ENCODE assay signal across 17 cellular contexts in genomic region chr11:17257200-17257599, GRCh38. TPM values are rescaled to one million over a fixed set of nuclear protein-coding genes. Genes with fewer than 3 reads are reported as not detected.
DNase-seq lines count a peak whose midpoint lies in the region; FAIRE-seq and TF ChIP-seq lines count a peak whose summit lies in the region.
"Had no signal": no experiment of that assay in that cellular context is flagged by ENCODE, and none has a peak within 500 bp of the region (broad histone marks: within the 10 kb centered on the region; RNA-seq: fewer than 3 reads in every experiment).

No MANE protein-coding gene starts in this region.

- CTCF ChIA-PET in PC-9 (lab: Charles Lee) (no interaction called here), endothelial cell of umbilical vein (lab: Charles Lee) (interaction anchor here (2.1 kb wide), 1 partner anchor 27 kb away, joined by 8 read pairs; no protein-coding TSS in a partner anchor)
- CTCF ChIA-PET in activated CD4-positive, alpha-beta memory T cell treated with anti-CD3 and anti-CD28 coated beads for 36 hours (lab: Charles Lee): interaction anchor here (0.7 kb wide), 1 partner anchor 276 kb away, joined by 3 read pairs; no protein-coding TSS in a partner anchor

- dilution Hi-C loops in endothelial cell of umbilical vein (cut with MboI; ENCODE audit: extremely low pct_ligation_motif_present, low sequenced_read_pairs): no loop called here

- intact Hi-C loops in PC-9 (cut with micrococcal nuclease; ENCODE audit: unreplicated experiment) (no loop called here), endothelial cell of umbilical vein (cut with micrococcal nuclease) (no loop called here)
- intact Hi-C loops in activated CD4-positive, alpha-beta memory T cell treated with anti-CD3 and anti-CD28 coated beads for 36 hours (cut with micrococcal nuclease): loop anchor here (2.0 kb wide), 1 partner anchor 94 kb away; the partner anchor contains the start of gene NCR3LG1

- H3K36me3 Mint-ChIP-seq in osteocyte (ENCODE audit: unreplicated experiment): no peaks in the 10 kb centered on the region
- no peaks in the 10 kb centered on the region for H3K36me3 Mint-ChIP-seq in activated CD4-positive, alpha-beta memory T cell treated with anti-CD3 and anti-CD28 coated beads for 36 hours
- H3K36me3 Mint-ChIP-seq: type B pancreatic cell had no signal

- H3K4me1 Mint-ChIP-seq in osteocyte (ENCODE audit: unreplicated experiment): peaks cover 12% of the 10 kb centered on the region
- H3K4me1 Mint-ChIP-seq in activated CD4-positive, alpha-beta memory T cell treated with anti-CD3 and anti-CD28 coated beads for 36 hours (ENCODE audit: low read depth): peaks cover 22% of the 10 kb centered on the region

- no peaks in the 10 kb centered on the region for H4K20me1 ChIP-seq in PC-9 (ENCODE audit: insufficient read depth)
- H4K20me1 ChIP-seq in endothelial cell of umbilical vein (replicated peaks; ENCODE audit: control insufficient read depth, extremely low read depth, insufficient read depth, low read length): no peaks in the 10 kb centered on the region

- H3K9me3 ChIP-seq in PC-9 (ENCODE audit: insufficient read depth, low read depth): no peaks in the 10 kb centered on the region
- H3K9me3 ChIP-seq in endothelial cell of umbilical vein (replicated peaks; ENCODE audit: control insufficient read depth, insufficient read depth, low read length): no peaks in the 10 kb centered on the region

- no peak overlapping the region for H3K4me3 Mint-ChIP-seq in osteocyte (ENCODE audit: unreplicated experiment)
- no peak overlapping the region for H3K4me3 Mint-ChIP-seq in activated CD4-positive, alpha-beta memory T cell treated with anti-CD3 and anti-CD28 coated beads for 36 hours
- H3K4me3 Mint-ChIP-seq: type B pancreatic cell had no signal

- POLR2A ChIA-PET in PC-9 (lab: Charles Lee; ENCODE audit: unreplicated experiment) (no interaction called here), endothelial cell of umbilical vein (lab: Charles Lee) (interaction anchor here (0.7 kb wide), 1 partner anchor 579 kb away, joined by 4 read pairs; no protein-coding TSS in a partner anchor)
- POLR2A ChIA-PET in activated CD4-positive, alpha-beta memory T cell treated with anti-CD3 and anti-CD28 coated beads for 36 hours (lab: Charles Lee): interaction anchor here (2.2 kb wide), 1 partner anchor 19 kb away, joined by 8 read pairs; the partner anchor contains the start of gene NUCB2

- no peaks in the 10 kb centered on the region for H3K9me3 Mint-ChIP-seq in osteocyte (ENCODE audit: unreplicated experiment)
- no peaks in the 10 kb centered on the region for H3K9me3 Mint-ChIP-seq in activated CD4-positive, alpha-beta memory T cell treated with anti-CD3 and anti-CD28 coated beads for 36 hours
- H3K9me3 Mint-ChIP-seq: type B pancreatic cell had no signal

- no peak for TF ChIP-seq CTCF in PC-9 (conservative IDR thresholded peaks at IDR 0.05)
- TF ChIP-seq CTCF in endothelial cell of umbilical vein (IDR thresholded peaks at IDR 0.05; ENCODE audit: extremely low read depth in 1 of 2, insufficient read depth in 1 of 2, low read depth in 1 of 2, low read length in 2 of 2): no peak
- no peak for TF ChIP-seq CTCF in osteocyte (IDR thresholded peaks at IDR 0.05)

- no peak overlapping the region; the same call in 1 of the 2 replicates for H2AFZ ChIP-seq in PC-9
- peak overlapping the region; percentile 0 for H2AFZ ChIP-seq in endothelial cell of umbilical vein (ENCODE audit: low read depth, low read length)

- peak overlapping the region; percentile 94 for H3K27ac Mint-ChIP-seq in osteocyte (ENCODE audit: unreplicated experiment)
- H3K27ac Mint-ChIP-seq in activated CD4-positive, alpha-beta memory T cell treated with anti-CD3 and anti-CD28 coated beads for 36 hours: no peak overlapping the region
- H3K27ac Mint-ChIP-seq: type B pancreatic cell had no signal

- peak; percentile 25 for DNase-seq in DMS53 (lab: John Stamatoyannopoulos, UW)
- DNase-seq in DMS53 treated with DMSO at 0.1 percent for 48 hours (lab: John Stamatoyannopoulos, UW; ENCODE audit: unreplicated experiment): no peak
- peak in 1 of 2 experiments; percentile 40 for DNase-seq in PC-9
- no peak for DNase-seq in endothelial cell of umbilical vein (ENCODE audit: low read depth, low spot score)
- DNase-seq in osteocyte (ENCODE audit: extremely low spot score, unreplicated experiment): no peak
- DNase-seq in NK-92 (lab: John Stamatoyannopoulos, UW; ENCODE audit: unreplicated experiment): no peak
- no peak for DNase-seq in activated CD4-positive, alpha-beta memory T cell treated with anti-CD3 and anti-CD28 coated beads for 36 hours
- no peak for DNase-seq in stimulated activated CD4-positive, alpha-beta T cell treated with anti-CD3 and anti-CD28 coated beads, Interleukin-2, amount 100 ng/mL, for 48 hours
- DNase-seq: activated T-cell treated with anti-CD3 and anti-CD28 coated beads for 4 hours; effector CD4-positive, alpha-beta T cell; H7; hippocampal formation; NCI-H1105; WERI-Rb-1 had no signal

- H3K27me3 Mint-ChIP-seq in osteocyte (ENCODE audit: unreplicated experiment): no peaks in the 10 kb centered on the region
- peaks cover 7% of the 10 kb centered on the region for H3K27me3 Mint-ChIP-seq in activated CD4-positive, alpha-beta memory T cell treated with anti-CD3 and anti-CD28 coated beads for 36 hours
- H3K27me3 Mint-ChIP-seq: type B pancreatic cell had no signal

- BruUV-seq in PC-9 (replicated peaks; lab: Mats Ljungman, UMichigan) (no TSS peak), endothelial cell of umbilical vein (replicated peaks; lab: Mats Ljungman, UMichigan) (no TSS peak)

- H3K9ac ChIP-seq in endothelial cell of umbilical vein (replicated peaks; ENCODE audit: extremely low read depth, insufficient read depth, low read length): no peak overlapping the region

- no peaks in the 10 kb centered on the region for H3K27me3 ChIP-seq in PC-9 (ENCODE audit: insufficient read depth, low read depth)
- no peaks in the 10 kb centered on the region for H3K27me3 ChIP-seq in endothelial cell of umbilical vein (ENCODE audit: control insufficient read depth in 2 of 2, insufficient read depth in 2 of 2, low read length in 2 of 2)

- no peaks in the 10 kb centered on the region for H3K9me2 ChIP-seq in PC-9 (ENCODE audit: insufficient read depth)

- no peak for TF ChIP-seq POLR2A in endothelial cell of umbilical vein (IDR thresholded peaks at IDR 0.05; ENCODE audit: low read depth, low read length)

- H3K4me2 ChIP-seq in PC-9 (peak overlapping the region; percentile 33; the same call in 1 of the 2 replicates), endothelial cell of umbilical vein (ENCODE audit: insufficient read depth, low read length) (no peak overlapping the region)

- H3K4me3 ChIP-seq in PC-9 (no peak overlapping the region), endothelial cell of umbilical vein (replicated peaks in 1 of 3; ENCODE audit: insufficient read depth in 1 of 3, low read depth in 1 of 3, low read length in 3 of 3) (no peak overlapping the region)

- FAIRE-seq in endothelial cell of umbilical vein (lab: Jason Lieb, UNC): no peak
- FAIRE-seq: D721Med had no signal

- H3F3A ChIP-seq in PC-9 (ENCODE audit: insufficient read depth, low read depth): peaks cover 5% of the 10 kb centered on the region; the same call in 1 of the 2 replicates

- H3K4me1 ChIP-seq in PC-9 (replicated peaks; ENCODE audit: insufficient read depth) (peaks cover 15% of the 10 kb centered on the region), endothelial cell of umbilical vein (ENCODE audit: control insufficient read depth, extremely low read depth, insufficient read depth, low read length) (no peaks in the 10 kb centered on the region)

- peak overlapping the region; percentile 79 for H3K27ac ChIP-seq in PC-9
- no peak overlapping the region for H3K27ac ChIP-seq in endothelial cell of umbilical vein (ENCODE audit: insufficient read depth, low read depth, low read length)
- H3K27ac ChIP-seq: 22Rv1, WERI-Rb-1 had no signal

- no peaks in the 10 kb centered on the region for H3K9me1 ChIP-seq in endothelial cell of umbilical vein (replicated peaks; ENCODE audit: control insufficient read depth, extremely low read depth, insufficient read depth, low read length)

- H3K79me2 ChIP-seq in PC-9 (ENCODE audit: low read depth) (no peaks in the 10 kb centered on the region), endothelial cell of umbilical vein (ENCODE audit: control insufficient read depth, insufficient read depth, low read length) (no peaks in the 10 kb centered on the region)

- H3K36me3 ChIP-seq in PC-9 (ENCODE audit: low read depth) (no peaks in the 10 kb centered on the region), endothelial cell of umbilical vein (ENCODE audit: control insufficient read depth in 2 of 2, extremely low read depth in 1 of 2, insufficient read depth in 2 of 2, low read length in 2 of 2) (no peaks in the 10 kb centered on the region)
- H3K36me3 ChIP-seq: WERI-Rb-1 had no signal

TF ChIP-seq in endothelial cell of umbilical vein, 7 proteins besides CTCF, POLR2A, EP300 and RAD21 (continues in another document):
- TF ChIP-seq GATA2 (IDR thresholded peaks at IDR 0.05; ENCODE audit: insufficient read depth, insufficient read length, low read depth, low read length): peak; percentile 37
- no peak for TF ChIP-seq MYC (IDR thresholded peaks at IDR 0.05; ENCODE audit: low read depth, low read length)

RNA-seq across cellular contexts. Expression of gene NUCB2, which starts 19.3 kb away (rescaled TPM):
- 22.4 and 29.7 TPM in 2 replicates for total RNA-seq in PC-9 (2021)
- total RNA-seq in endothelial cell of umbilical vein: 114 and 123 TPM in 2 replicates
- polyA plus RNA-seq in endothelial cell of umbilical vein: 28.2 and 41.9 TPM in 2 replicates
- 71.1 and 71.6 TPM in 2 replicates for polyA plus RNA-seq in endothelial cell of umbilical vein (2011; cell fraction: cytosol; rRNA removed)
- polyA plus RNA-seq in endothelial cell of umbilical vein (2011; cell fraction: nucleus; rRNA removed): 39.9 and 40.1 TPM in 2 replicates
- polyA plus RNA-seq in endothelial cell of umbilical vein (2012): 134 and 153 TPM in 2 replicates
- polyA minus RNA-seq in endothelial cell of umbilical vein: 75.3 and 89.0 TPM in 2 replicates
- 17.1 TPM for polyA minus RNA-seq in endothelial cell of umbilical vein (2011; cell fraction: cytosol; rRNA and poly(A)+ RNA removed)
- polyA minus RNA-seq in endothelial cell of umbilical vein (2011; cell fraction: nucleus; rRNA and poly(A)+ RNA removed): 34.5 and 37.3 TPM in 2 replicates
- total RNA-seq in osteocyte: 78.8 and 82.7 TPM in 2 replicates
- total RNA-seq in activated CD4-positive, alpha-beta memory T cell treated with anti-CD3 and anti-CD28 coated beads for 36 hours: 10 to 100 TPM; 38.1 to 38.2 TPM

RNA-seq across cellular contexts. Expression of gene PIK3C2A, which starts 49.4 kb away (rescaled TPM):
- total RNA-seq in PC-9 (2021): 53.8 and 70.7 TPM in 2 replicates
- total RNA-seq in endothelial cell of umbilical vein: 142 and 148 TPM in 2 replicates
- 21.7 and 33.7 TPM in 2 replicates for polyA plus RNA-seq in endothelial cell of umbilical vein
- 31.5 and 34.0 TPM in 2 replicates for polyA plus RNA-seq in endothelial cell of umbilical vein (2011; cell fraction: cytosol; rRNA removed)
- 60.6 and 77.7 TPM in 2 replicates for polyA plus RNA-seq in endothelial cell of umbilical vein (2011; cell fraction: nucleus; rRNA removed)
- polyA plus RNA-seq in endothelial cell of umbilical vein (2012): 46.8 and 86.3 TPM in 2 replicates
- 66.6 and 68.5 TPM in 2 replicates for polyA minus RNA-seq in endothelial cell of umbilical vein
- 20.4 TPM for polyA minus RNA-seq in endothelial cell of umbilical vein (2011; cell fraction: cytosol; rRNA and poly(A)+ RNA removed)
- 88.5 and 141 TPM in 2 replicates for polyA minus RNA-seq in endothelial cell of umbilical vein (2011; cell fraction: nucleus; rRNA and poly(A)+ RNA removed)
- 63.1 and 73.0 TPM in 2 replicates for total RNA-seq in osteocyte
- total RNA-seq in activated CD4-positive, alpha-beta memory T cell treated with anti-CD3 and anti-CD28 coated beads for 36 hours: 10 to 100 TPM; 21.2 to 21.7 TPM
